In genomic region chr2:112782234-112782799, GRCh38 we compare ENCODE assay signal across 15 cellular contexts. TPM values are rescaled to one million over a fixed set of nuclear protein-coding genes. Genes with fewer than 3 reads are reported as not detected.
A peak's percentile ranks its signal among the peaks of the same experiment; 100 is the strongest.
DNase-seq lines count a peak whose midpoint lies in the region; ATAC-seq and TF ChIP-seq lines count a peak whose summit lies in the region.
"Had no signal": no experiment of that assay in that cellular context is flagged by ENCODE, and none has a peak within 500 bp of the region (broad histone marks: within the 10 kb centered on the region; RNA-seq: fewer than 3 reads in every experiment).

No MANE protein-coding gene starts in this region.

- 88 to 91% methylated on average over 3 of the region's 3 CpGs for WGBS in aorta, 2 donors

- no peaks in the 10 kb centered on the region for H3K27me3 Mint-ChIP-seq in Calu3 (ENCODE audit: unreplicated experiment)
- peaks cover 41% of the 10 kb centered on the region for H3K27me3 Mint-ChIP-seq in activated CD8-positive, alpha-beta T cell treated with anti-CD3 and anti-CD28 coated beads, Interleukin-2, amount 10 ng/mL, durations not matched to agents 7 days and 5 days (ENCODE audit: low read depth)

- H3K4me3 ChIP-seq in aorta (ENCODE audit: low read length in 2 of 2): no peak overlapping the region

- H3K27me3 ChIP-seq in aorta (ENCODE audit: control insufficient read depth in 1 of 2, insufficient read depth in 2 of 2, low read length in 1 of 2): no peaks in the 10 kb centered on the region

- ATAC-seq in GM19035 (IDR thresholded peaks at IDR 0.05; ENCODE audit: unreplicated experiment): peak; percentile 91
- ATAC-seq in HG02678 (IDR thresholded peaks at IDR 0.05; ENCODE audit: unreplicated experiment): peak; percentile 86
- ATAC-seq in HG03520 (IDR thresholded peaks at IDR 0.05; ENCODE audit: unreplicated experiment): peak; percentile 90
- ATAC-seq in activated CD8-positive, alpha-beta T cell treated with anti-CD3 and anti-CD28 coated beads, Interleukin-2, amount 10 ng/mL, durations not matched to agents 7 days and 5 days: no peak
- no peak for ATAC-seq in aorta (ENCODE audit: low FRiP score)
- ATAC-seq: T-helper 17 cell had no signal

- intact Hi-C loops in Calu3 (cut with micrococcal nuclease; ENCODE audit: unreplicated experiment) (no loop called here), aorta (cut with DNase I) (no loop called here)

- no TSS peak for BruUV-seq in Calu3 (replicated peaks; lab: Mats Ljungman, UMichigan)

- peak overlapping the region; percentile 31 for H3K27ac Mint-ChIP-seq in Calu3 (ENCODE audit: unreplicated experiment)
- no peak overlapping the region for H3K27ac Mint-ChIP-seq in activated CD8-positive, alpha-beta T cell treated with anti-CD3 and anti-CD28 coated beads, Interleukin-2, amount 10 ng/mL, durations not matched to agents 7 days and 5 days
- H3K27ac Mint-ChIP-seq: T-helper 17 cell had no signal

- peak overlapping the region; percentile 68 for H3K4me3 Mint-ChIP-seq in Calu3 (ENCODE audit: low read depth, unreplicated experiment)
- H3K4me3 Mint-ChIP-seq in activated CD8-positive, alpha-beta T cell treated with anti-CD3 and anti-CD28 coated beads, Interleukin-2, amount 10 ng/mL, durations not matched to agents 7 days and 5 days: no peak overlapping the region
- H3K4me3 Mint-ChIP-seq: T-helper 17 cell had no signal

- no peaks in the 10 kb centered on the region for H3K36me3 ChIP-seq in aorta (ENCODE audit: control insufficient read depth in 1 of 2, insufficient read depth in 2 of 2, low read length in 1 of 2)

- CTCF ChIA-PET in Calu3 (lab: Charles Lee): no interaction called here
- CTCF ChIA-PET in activated CD8-positive, alpha-beta T cell treated with anti-CD3 and anti-CD28 coated beads, Interleukin-2, amount 10 ng/mL, durations not matched to agents 7 days and 5 days (lab: Charles Lee): interaction anchor here (0.9 to 1.5 kb wide), 7 partner anchors 9 to 159 kb away, joined by 3 read pairs; no protein-coding TSS in a partner anchor

- no peaks in the 10 kb centered on the region for H3K9me3 Mint-ChIP-seq in Calu3 (ENCODE audit: low read depth, unreplicated experiment)
- peaks cover 1% of the 10 kb centered on the region for H3K9me3 Mint-ChIP-seq in activated CD8-positive, alpha-beta T cell treated with anti-CD3 and anti-CD28 coated beads, Interleukin-2, amount 10 ng/mL, durations not matched to agents 7 days and 5 days (ENCODE audit: insufficient read depth)

- TF ChIP-seq CTCF in Calu3 (IDR thresholded peaks at IDR 0.05; ENCODE audit: unreplicated experiment): no peak

- no peak overlapping the region for H3K27ac ChIP-seq in aorta (ENCODE audit: low read depth in 1 of 2, low read length in 2 of 2)
- H3K27ac ChIP-seq: KMS-11, skin epidermis had no signal

- no peaks in the 10 kb centered on the region for H3K4me1 ChIP-seq in aorta (ENCODE audit: control insufficient read depth in 1 of 2, insufficient read depth in 2 of 2, low read length in 2 of 2)

- POLR2A ChIA-PET in activated CD8-positive, alpha-beta T cell treated with anti-CD3 and anti-CD28 coated beads, Interleukin-2, amount 10 ng/mL, durations not matched to agents 7 days and 5 days (lab: Charles Lee): no interaction called here

- peaks cover 53% of the 10 kb centered on the region for H3K36me3 Mint-ChIP-seq in Calu3 (ENCODE audit: insufficient read depth, unreplicated experiment)
- H3K36me3 Mint-ChIP-seq in activated CD8-positive, alpha-beta T cell treated with anti-CD3 and anti-CD28 coated beads, Interleukin-2, amount 10 ng/mL, durations not matched to agents 7 days and 5 days (ENCODE audit: low read depth): no peaks in the 10 kb centered on the region

- H3K4me1 Mint-ChIP-seq in Calu3 (ENCODE audit: low read depth, unreplicated experiment): peaks cover 44% of the 10 kb centered on the region
- H3K4me1 Mint-ChIP-seq in activated CD8-positive, alpha-beta T cell treated with anti-CD3 and anti-CD28 coated beads, Interleukin-2, amount 10 ng/mL, durations not matched to agents 7 days and 5 days (ENCODE audit: low read depth): peaks cover 10% of the 10 kb centered on the region

- no peak for DNase-seq in Calu3
- no peak for DNase-seq in activated CD8-positive, alpha-beta T cell treated with anti-CD3 and anti-CD28 coated beads, Interleukin-2, amount 10 ng/mL, durations not matched to agents 7 days and 5 days
- no peak for DNase-seq in COLO829 (ENCODE audit: low spot score)
- no peak for DNase-seq in aorta
- DNase-seq in hippocampal formation (lab: John Stamatoyannopoulos, UW): no peak
- DNase-seq: head of caudate nucleus; midbrain; NCI-H526 treated with DMSO at 0.1 percent for 48 hours; stimulated activated naive CD4-positive, alpha-beta T cell treated with Interleukin-2 at 50 U/mL for 16 hours; T-helper 17 cell had no signal

- no peaks in the 10 kb centered on the region for H3K9me3 ChIP-seq in aorta (ENCODE audit: control insufficient read depth, low read length)

RNA-seq across cellular contexts. Expression of gene IL1A, which starts 2.0 kb away (rescaled TPM):
- total RNA-seq in Calu3 (2022) (6.4 and 14.4 TPM in 2 replicates), aorta (under 1 TPM in 1 of 2 donors, not detected in 1; 0.19 TPM)
- not detected for total RNA-seq in activated CD8-positive, alpha-beta T cell treated with anti-CD3 and anti-CD28 coated beads, Interleukin-2, amount 10 ng/mL, durations not matched to agents 7 days and 5 days
- not detected for polyA plus RNA-seq in aorta

RNA-seq across cellular contexts. Expression of gene CKAP2L, which starts 17.9 kb away (rescaled TPM):
- total RNA-seq in Calu3 (2022): 27.4 and 42.5 TPM in 2 replicates
- 10 to 100 TPM; 59.3 to 63.4 TPM for total RNA-seq in activated CD8-positive, alpha-beta T cell treated with anti-CD3 and anti-CD28 coated beads, Interleukin-2, amount 10 ng/mL, durations not matched to agents 7 days and 5 days
- under 1 TPM; 0.65 to 0.69 TPM for total RNA-seq in aorta
- under 1 TPM; under 0.01 to 0.08 TPM for polyA plus RNA-seq in aorta

RNA-seq across cellular contexts. Expression of gene IL1B, which starts 54.3 kb away (rescaled TPM):
- total RNA-seq in Calu3 (2022) (4.1 and 15.5 TPM in 2 replicates), aorta (1 to 10 TPM; 2.8 to 9.3 TPM)
- not detected for total RNA-seq in activated CD8-positive, alpha-beta T cell treated with anti-CD3 and anti-CD28 coated beads, Interleukin-2, amount 10 ng/mL, durations not matched to agents 7 days and 5 days
- 1 to 10 TPM; 1.2 to 1.9 TPM for polyA plus RNA-seq in aorta

Comparison
In these comparisons a context has a peak if more than half of its experiments do, and no peak if none do; other contexts are left out.
1. ATAC-seq: peak in GM19035 (single experiment), HG02678 (single experiment) and HG03520 (single experiment); none in activated CD8-positive, alpha-beta T cell treated with anti-CD3 and anti-CD28 coated beads, Interleukin-2, amount 10 ng/mL, durations not matched to agents 7 days and 5 days (single experiment) and aorta (single experiment).
2. RNA of gene CKAP2L, which starts 17.9 kb away (total RNA-seq): 59.3 to 63.4 TPM in activated CD8-positive, alpha-beta T cell treated with anti-CD3 and anti-CD28 coated beads, Interleukin-2, amount 10 ng/mL, durations not matched to agents 7 days and 5 days and 27.4 to 42.5 TPM in Calu3; 0.65 to 0.69 TPM in aorta; every median in the first group is over 10 times any median in the second.